31 cellular contexts compared by ENCODE assay signal in genomic region chr7:111352319-111352718, GRCh38.
"Had no signal": no experiment of that assay in that cellular context is flagged by ENCODE, and none has a peak within 500 bp of the region (broad histone marks: within the 10 kb centered on the region; RNA-seq: fewer than 3 reads in every experiment).

No MANE protein-coding gene starts in this region.

- H3K4me1 Mint-ChIP-seq: activated B cell treated with CpG ODN at 0.5 μM for 24 hours; activated CD4-positive, alpha-beta T cell treated with anti-CD3 and anti-CD28 coated beads, Interleukin-2, amount 10 ng/mL, durations not matched to agents 7 days and 5 days; activated naive CD4-positive, alpha-beta T cell treated with anti-CD3 and anti-CD28 coated beads, Interleukin-2, amount 50 U/mL, for 24 hours had no signal

- H3K4me3 Mint-ChIP-seq: activated B cell treated with CpG ODN at 0.5 μM for 24 hours; activated CD4-positive, alpha-beta T cell treated with anti-CD3 and anti-CD28 coated beads, Interleukin-2, amount 10 ng/mL, durations not matched to agents 7 days and 5 days; activated naive CD4-positive, alpha-beta T cell treated with anti-CD3 and anti-CD28 coated beads, Interleukin-2, amount 50 U/mL, for 24 hours; activated T-helper 1 cell treated with anti-CD3 and anti-CD28 coated beads, Interleukin-12 subunit alpha, Interleukin-12 subunit beta, Interleukin-2, Interleukin-4 antibody, amounts not matched to agents 30 ng/mL and 10 ng/mL and 1 ng/mL, durations not matched to agents 14 hours and 24 hours and 36 hours had no signal

- DNase-seq: activated B cell treated with CpG ODN at 0.5 μM for 24 hours; activated CD4-positive, alpha-beta T cell treated with anti-CD3 and anti-CD28 coated beads, Interleukin-2, amount 10 ng/mL, durations not matched to agents 7 days and 5 days; activated CD4-positive, CD25-positive, alpha-beta regulatory T cell treated with anti-CD3 and anti-CD28 coated beads, Interleukin-2, amount 50 U/mL, for 72 hours; activated CD8-positive, alpha-beta memory T cell treated with anti-CD3 and anti-CD28 coated beads, Interleukin-2, amount 50 U/mL, for 4 hours; activated effector memory CD4-positive, alpha-beta T cell treated with Interleukin-2 at 50 U/mL for 16 hours; activated naive CD4-positive, alpha-beta T cell; activated T-cell treated with anti-CD3 and anti-CD28 coated beads for 4 hours; adrenal gland; body of pancreas; MM.1S; MV-4-11; NCI-H1092; NCI-H146; NCI-H187; NCI-H2029 treated with DMSO at 0.1 percent for 48 hours; NCI-H2107; NCI-H2171; NCI-H510A; NCI-H526; NCI-H748 treated with DMSO at 0.1 percent for 48 hours; NK-92 treated with Interleukin-12 subunit alpha and Interleukin-12 subunit beta, amount 100 ng/mL, for 24 hours; Right ventricle myocardium superior; SW 1271; T-helper 2 cell; T-helper 9 cell had no signal

- H3K27ac ChIP-seq: adrenal gland, body of pancreas, breast epithelium, coronary artery, KMS-11, VCaP had no signal

- H3K9me3 Mint-ChIP-seq: activated B cell treated with CpG ODN at 0.5 μM for 24 hours; activated CD4-positive, alpha-beta T cell treated with anti-CD3 and anti-CD28 coated beads, Interleukin-2, amount 10 ng/mL, durations not matched to agents 7 days and 5 days; activated T-helper 1 cell treated with anti-CD3 and anti-CD28 coated beads, Interleukin-12 subunit alpha, Interleukin-12 subunit beta, Interleukin-2, Interleukin-4 antibody, amounts not matched to agents 30 ng/mL and 10 ng/mL and 1 ng/mL, durations not matched to agents 14 hours and 24 hours and 36 hours had no signal

- H3K36me3 ChIP-seq: adrenal gland, breast epithelium had no signal

- H3K27me3 ChIP-seq: adrenal gland, body of pancreas, breast epithelium had no signal

- H3K4me3 ChIP-seq: adrenal gland, body of pancreas, breast epithelium, coronary artery had no signal

- H3K4me2 ChIP-seq: KMS-11 had no signal

- H3K27ac Mint-ChIP-seq: activated B cell treated with CpG ODN at 0.5 μM for 24 hours; activated CD4-positive, alpha-beta T cell treated with anti-CD3 and anti-CD28 coated beads, Interleukin-2, amount 10 ng/mL, durations not matched to agents 7 days and 5 days; activated naive CD4-positive, alpha-beta T cell treated with anti-CD3 and anti-CD28 coated beads, Interleukin-2, amount 50 U/mL, for 24 hours; activated T-helper 1 cell treated with anti-CD3 and anti-CD28 coated beads, Interleukin-12 subunit alpha, Interleukin-12 subunit beta, Interleukin-2, Interleukin-4 antibody, amounts not matched to agents 30 ng/mL and 10 ng/mL and 1 ng/mL, durations not matched to agents 14 hours and 24 hours and 36 hours had no signal

- H3K9ac ChIP-seq: KMS-11 had no signal

- ATAC-seq: body of pancreas had no signal

- H3K27me3 Mint-ChIP-seq: activated B cell treated with CpG ODN at 0.5 μM for 24 hours; activated CD4-positive, alpha-beta T cell treated with anti-CD3 and anti-CD28 coated beads, Interleukin-2, amount 10 ng/mL, durations not matched to agents 7 days and 5 days; activated naive CD4-positive, alpha-beta T cell treated with anti-CD3 and anti-CD28 coated beads, Interleukin-2, amount 50 U/mL, for 24 hours had no signal

- H3K9me3 ChIP-seq: adrenal gland, body of pancreas, breast epithelium had no signal

- H3K4me1 ChIP-seq: adrenal gland, body of pancreas, breast epithelium had no signal
